11 cellular contexts compared by ENCODE assay signal in genomic region chr12:128418944-128419343, GRCh38.
DNase-seq lines count a peak whose midpoint lies in the region; ATAC-seq and TF ChIP-seq lines count a peak whose summit lies in the region.
"Had no signal": no experiment of that assay in that cellular context is flagged by ENCODE, and none has a peak within 500 bp of the region (broad histone marks: within the 10 kb centered on the region; RNA-seq: fewer than 3 reads in every experiment).

No MANE protein-coding gene starts in this region.

- no peaks in the 10 kb centered on the region for H3K36me3 ChIP-seq in right atrium auricular region
- no peaks in the 10 kb centered on the region for H3K36me3 ChIP-seq in BLaER1 treated with 17β-estradiol and CSF1 and Interleukin-3, amounts not matched to agents 10 nM and 100 nM
- H3K36me3 ChIP-seq in gastrocnemius medialis: no peaks in the 10 kb centered on the region

- no peak for TF ChIP-seq CTCF in right atrium auricular region (IDR thresholded peaks at IDR 0.05)
- no peak for TF ChIP-seq CTCF in gastrocnemius medialis (IDR thresholded peaks at IDR 0.05 in 4 of 5, conservative IDR thresholded peaks at IDR 0.05 in 1 of 5)

- DNase-seq in Right ventricle myocardium inferior (ENCODE audit: missing footprints) (no peak), right atrium auricular region (ENCODE audit: low spot score) (no peak), left cardiac atrium (peak; percentile 42), gastrocnemius medialis (no peak)
- DNase-seq: Caco-2; CD4-positive, alpha-beta T cell; H9 had no signal

- H3K9me3 ChIP-seq in right atrium auricular region (no peaks in the 10 kb centered on the region), gastrocnemius medialis (no peaks in the 10 kb centered on the region)
- peaks cover 0 to 5% (median 0%) of the 10 kb centered on the region in 11 experiments; a peak in 1 of 22 replicates for H3K9me3 ChIP-seq in BLaER1 treated with 17β-estradiol and CSF1 and Interleukin-3, amounts not matched to agents 10 nM and 100 nM (replicated peaks in 1 of 11)
- H3K9me3 ChIP-seq: Caco-2 had no signal

- in situ Hi-C loops in gastrocnemius medialis (cut with MboI; ENCODE audit: low sequenced_read_pairs in 4 of 4): no loop called here

- no peak for TF ChIP-seq POLR2A in gastrocnemius medialis (IDR thresholded peaks at IDR 0.05)

- no peak overlapping the region for H3K9ac ChIP-seq in BLaER1 treated with 17β-estradiol and CSF1 and Interleukin-3, amounts not matched to agents 10 nM and 100 nM

- H4K20me1 ChIP-seq in BLaER1 treated with 17β-estradiol and CSF1 and Interleukin-3, amounts not matched to agents 10 nM and 100 nM: no peaks in the 10 kb centered on the region

- H3K4me3 ChIP-seq in right atrium auricular region (no peak overlapping the region), gastrocnemius medialis (no peak overlapping the region)
- no peak overlapping the region for H3K4me3 ChIP-seq in BLaER1 treated with 17β-estradiol and CSF1 and Interleukin-3, amounts not matched to agents 10 nM and 100 nM

- no peak overlapping the region for H3K27ac ChIP-seq in right atrium auricular region
- no peak overlapping the region for H3K27ac ChIP-seq in BLaER1 treated with 17β-estradiol and CSF1 and Interleukin-3, amounts not matched to agents 10 nM and 100 nM
- no peak overlapping the region for H3K27ac ChIP-seq in gastrocnemius medialis
- H3K27ac ChIP-seq: C4-2B had no signal

- H3K4me1 ChIP-seq in right atrium auricular region (no peaks in the 10 kb centered on the region), gastrocnemius medialis (no peaks in the 10 kb centered on the region)
- H3K4me1 ChIP-seq in BLaER1 treated with 17β-estradiol and CSF1 and Interleukin-3, amounts not matched to agents 10 nM and 100 nM: peaks cover 0 to 17% (median 11%) of the 10 kb centered on the region in 10 experiments; a peak in 14 of 20 replicates
- H3K4me1 ChIP-seq: Caco-2 had no signal

- peak overlapping the region in 8 of 11 experiments; percentile 31 to 54 (median 43); a peak in 16 of 22 replicates for H3K4me2 ChIP-seq in BLaER1 treated with 17β-estradiol and CSF1 and Interleukin-3, amounts not matched to agents 10 nM and 100 nM

- intact Hi-C loops in Right ventricle myocardium inferior (cut with DNase I) (no loop called here), left cardiac atrium (cut with DNase I) (no loop called here), gastrocnemius medialis (cut with DNase I; ENCODE audit: low total_unique reads) (no loop called here)

- H3K27me3 ChIP-seq in right atrium auricular region (no peaks in the 10 kb centered on the region), gastrocnemius medialis (no peaks in the 10 kb centered on the region)
- H3K27me3 ChIP-seq in BLaER1 treated with 17β-estradiol and CSF1 and Interleukin-3, amounts not matched to agents 10 nM and 100 nM: no peaks in the 10 kb centered on the region

- ATAC-seq in Right ventricle myocardium inferior (peak; percentile 77), left cardiac atrium (peak; percentile 38 to 80), HG03342 (IDR thresholded peaks at IDR 0.05; ENCODE audit: unreplicated experiment) (no peak), gastrocnemius medialis (no peak)
- ATAC-seq: HepG2 had no signal

Comparison
In these comparisons a context has a peak if more than half of its experiments do, and no peak if none do; other contexts are left out.
1. ATAC-seq: peak in Right ventricle myocardium inferior (single experiment) and left cardiac atrium (2 of 2); none in HG03342 (single experiment) and gastrocnemius medialis (0 of 2).